In genomic region chr12:3215410-3215975, GRCh38 we compare ENCODE assay signal across 2 cellular contexts.
TF ChIP-seq lines count a peak whose summit lies in the region.

No MANE protein-coding gene starts in this region.

TF ChIP-seq in GM23338, 12 proteins besides CTCF, POLR2A, EP300 and RAD21 (continued from another document):
- TF ChIP-seq CREB1 (CRISPR knock-in tag; IDR thresholded peaks at IDR 0.05; ENCODE audit: low read depth) (no peak), EZH2 (IDR thresholded peaks at IDR 0.05; ENCODE audit: low read depth, unreplicated experiment) (no peak), ZNF114 (CRISPR knock-in tag; IDR thresholded peaks at IDR 0.05) (no peak)
TF ChIP-seq in GM23338: peak in this region for 0.

TF ChIP-seq in neural cell, 6 proteins besides CTCF, POLR2A, EP300 and RAD21 (continued from another document):
- TF ChIP-seq REST (IDR thresholded peaks at IDR 0.05; ENCODE audit: borderline replicate concordance), result no peak
- TF ChIP-seq POLR2AphosphoS5 (IDR thresholded peaks at IDR 0.05), result no peak
